Comparison of ENCODE assay signal across 13 cellular contexts in genomic region chr9:96186601-96187011, GRCh38.
DNase-seq lines count a peak whose midpoint lies in the region; ATAC-seq and TF ChIP-seq lines count a peak whose summit lies in the region.
"Had no signal": no experiment of that assay in that cellular context is flagged by ENCODE, and none has a peak within 500 bp of the region (broad histone marks: within the 10 kb centered on the region; RNA-seq: fewer than 3 reads in every experiment).

No MANE protein-coding gene starts in this region.

- H3K27me3 Mint-ChIP-seq in chondrocyte (ENCODE audit: low read depth) (peaks cover 8% of the 10 kb centered on the region), CD14-positive monocyte (ENCODE audit: low read depth in 3 of 3) (peaks cover 8 to 19% (median 10%) of the 10 kb centered on the region in 3 donors), immature natural killer cell (ENCODE audit: low read depth in 3 of 3) (peaks cover 8 to 13% (median 12%) of the 10 kb centered on the region in 3 donors)
- H3K27me3 Mint-ChIP-seq in activated naive CD4-positive, alpha-beta T cell treated with anti-CD3 and anti-CD28 coated beads for 36 hours (ENCODE audit: low read depth) = peaks cover 28% of the 10 kb centered on the region

- CTCF ChIA-PET in activated naive CD4-positive, alpha-beta T cell treated with anti-CD3 and anti-CD28 coated beads for 36 hours (lab: Charles Lee) = no interaction called here

- H3K4me1 Mint-ChIP-seq in chondrocyte (ENCODE audit: low read depth) (peaks cover 15% of the 10 kb centered on the region), CD14-positive monocyte (no peaks in the 10 kb centered on the region), immature natural killer cell (no peaks in the 10 kb centered on the region)
- H3K4me1 Mint-ChIP-seq in activated naive CD4-positive, alpha-beta T cell treated with anti-CD3 and anti-CD28 coated beads for 36 hours (ENCODE audit: low read depth) = no peaks in the 10 kb centered on the region

- H3K27ac Mint-ChIP-seq in chondrocyte (ENCODE audit: unreplicated experiment) = peak overlapping the region; percentile 5
- no peak overlapping the region for H3K27ac Mint-ChIP-seq in CD14-positive monocyte
- no peak overlapping the region for H3K27ac Mint-ChIP-seq in activated naive CD4-positive, alpha-beta T cell treated with anti-CD3 and anti-CD28 coated beads for 36 hours
- no peak overlapping the region for H3K27ac Mint-ChIP-seq in immature natural killer cell
- H3K27ac Mint-ChIP-seq: activated naive CD8-positive, alpha-beta T cell; CD4-positive, CD25-positive, alpha-beta regulatory T cell had no signal

- TF ChIP-seq CTCF in chondrocyte (IDR thresholded peaks at IDR 0.05) (no peak), CD14-positive monocyte (IDR thresholded peaks at IDR 0.05) (no peak)

- peak overlapping the region; percentile 28 for H3K4me3 Mint-ChIP-seq in chondrocyte (ENCODE audit: unreplicated experiment)
- H3K4me3 Mint-ChIP-seq in CD14-positive monocyte = no peak overlapping the region
- H3K4me3 Mint-ChIP-seq in activated naive CD4-positive, alpha-beta T cell treated with anti-CD3 and anti-CD28 coated beads for 36 hours = no peak overlapping the region
- H3K4me3 Mint-ChIP-seq in immature natural killer cell = no peak overlapping the region
- H3K4me3 Mint-ChIP-seq: activated naive CD8-positive, alpha-beta T cell; CD4-positive, CD25-positive, alpha-beta regulatory T cell had no signal

- H3K27ac ChIP-seq in HUES6 (ENCODE audit: low read depth, low read length) = no peak overlapping the region
- H3K27ac ChIP-seq: epithelial cell of prostate had no signal

- ATAC-seq in left colon (peak; percentile 86), sciatic nerve (peak; percentile 89), left lobe of liver (no peak)
- ATAC-seq: Panc1 had no signal

- DNase-seq in chondrocyte (ENCODE audit: low spot score) = no peak
- DNase-seq in left colon = peak; percentile 68 to 75
- DNase-seq in sciatic nerve (ENCODE audit: low spot score) = no peak
- DNase-seq in CD14-positive monocyte (ENCODE audit: low spot score) = no peak
- DNase-seq in activated naive CD4-positive, alpha-beta T cell treated with anti-CD3 and anti-CD28 coated beads for 36 hours = no peak
- DNase-seq in left lobe of liver (ENCODE audit: low spot score) = no peak
- no peak for DNase-seq in immature natural killer cell
- DNase-seq: activated CD4-positive, CD25-positive, alpha-beta regulatory T cell treated with anti-CD3 and anti-CD28 coated beads, Interleukin-2, amount 50 U/mL, for 72 hours; CD4-positive, CD25-positive, alpha-beta regulatory T cell had no signal

- H3K9me3 ChIP-seq in HUES6 (ENCODE audit: control insufficient read depth, insufficient read depth, low read depth, low read length) = peaks cover 39% of the 10 kb centered on the region

- peaks cover 12% of the 10 kb centered on the region for H3K4me1 ChIP-seq in HUES6 (ENCODE audit: control insufficient read depth, insufficient read depth, low read length)

- H3K36me3 Mint-ChIP-seq in chondrocyte (ENCODE audit: low read depth) = peaks cover 14% of the 10 kb centered on the region
- no peaks in the 10 kb centered on the region for H3K36me3 Mint-ChIP-seq in CD14-positive monocyte
- H3K36me3 Mint-ChIP-seq in activated naive CD4-positive, alpha-beta T cell treated with anti-CD3 and anti-CD28 coated beads for 36 hours (ENCODE audit: low read depth) = peaks cover 5% of the 10 kb centered on the region
- peaks cover 4 to 12% (median 4%) of the 10 kb centered on the region in 3 donors for H3K36me3 Mint-ChIP-seq in immature natural killer cell
- H3K36me3 Mint-ChIP-seq: CD4-positive, CD25-positive, alpha-beta regulatory T cell had no signal

- H3K4me3 ChIP-seq in HUES6 (ENCODE audit: low read depth, low read length) = 0 out of 2 replicates have a peak overlapping the region, but pooled peaks have one; percentile 2

- peaks cover 18% of the 10 kb centered on the region for H3K9me3 Mint-ChIP-seq in chondrocyte (ENCODE audit: low read depth)
- H3K9me3 Mint-ChIP-seq in CD14-positive monocyte = peaks cover 29 to 54% (median 35%) of the 10 kb centered on the region in 7 donors
- peaks cover 14% of the 10 kb centered on the region for H3K9me3 Mint-ChIP-seq in activated naive CD4-positive, alpha-beta T cell treated with anti-CD3 and anti-CD28 coated beads for 36 hours
- H3K9me3 Mint-ChIP-seq in immature natural killer cell = peaks cover 3 to 25% (median 8%) of the 10 kb centered on the region in 6 donors

- H3K9ac ChIP-seq in HUES6 (ENCODE audit: low read length) = no peak overlapping the region

- no peaks in the 10 kb centered on the region for H3K36me3 ChIP-seq in HUES6 (ENCODE audit: control insufficient read depth, insufficient read depth, low read length)

- no peaks in the 10 kb centered on the region for H3K27me3 ChIP-seq in HUES6 (ENCODE audit: control insufficient read depth, insufficient read depth, low read length)

- intact Hi-C loops in left colon (cut with DNase I, micrococcal nuclease) = no loop called here
- intact Hi-C loops in sciatic nerve (cut with DNase I) = no loop called here
- intact Hi-C loops in CD14-positive monocyte (cut with micrococcal nuclease) = no loop called here
- intact Hi-C loops in activated naive CD4-positive, alpha-beta T cell treated with anti-CD3 and anti-CD28 coated beads for 36 hours (cut with micrococcal nuclease) = no loop called here

Comparison
In these comparisons a context has a peak if more than half of its experiments do, and no peak if none do; other contexts are left out.
1. DNase-seq: peak in left colon (2 of 2); none in chondrocyte (single experiment), sciatic nerve (single experiment), CD14-positive monocyte (single experiment), activated naive CD4-positive, alpha-beta T cell treated with anti-CD3 and anti-CD28 coated beads for 36 hours (single experiment), left lobe of liver (single experiment) and immature natural killer cell (0 of 3).